15 cellular contexts compared by ENCODE assay signal in the genomic region with DNA sequence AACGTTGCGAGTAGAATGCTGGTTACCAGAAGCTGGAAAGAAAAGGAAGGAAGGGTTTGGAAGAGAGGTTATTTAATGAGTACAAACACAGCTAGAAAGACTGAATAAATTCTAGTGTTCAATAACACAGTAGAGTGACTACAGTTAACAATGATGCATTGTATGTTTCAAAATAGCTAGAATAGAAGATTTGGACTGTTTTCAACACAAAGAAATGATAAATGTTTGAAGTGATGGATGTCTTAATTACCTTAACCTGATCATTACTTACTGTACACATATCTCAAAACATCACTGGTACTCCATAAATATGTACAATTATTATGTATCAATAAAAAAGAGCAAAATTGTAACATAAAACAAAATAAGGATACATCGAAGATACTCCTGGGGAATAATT.
"Had no signal": no experiment of that assay in that cellular context is flagged by ENCODE, and none has a peak within 500 bp of the region (broad histone marks: within the 10 kb centered on the region; RNA-seq: fewer than 3 reads in every experiment).

No MANE protein-coding gene starts in this region.

- H3K27ac ChIP-seq: SJSA1, SK-N-MC had no signal

- H3K27me3 ChIP-seq: SJSA1 had no signal

- DNase-seq: KBM-7, NCI-H1092, NCI-H1417 treated with DMSO at 0.1 percent for 48 hours, NCI-H146, NCI-H1694 treated with DMSO at 0.1 percent for 48 hours, NCI-H1930, NCI-H2107, NCI-H2227 treated with DMSO at 0.1 percent for 48 hours, NCI-H524, NCI-H748 treated with DMSO at 0.1 percent for 48 hours, Right ventricle myocardium superior, RPMI8226, SIG-M5 had no signal

- H3K9me3 ChIP-seq: SJSA1 had no signal

- H3K4me3 ChIP-seq: SJSA1, SK-N-MC had no signal
